18 cellular contexts compared by ENCODE assay signal in the genomic region with DNA sequence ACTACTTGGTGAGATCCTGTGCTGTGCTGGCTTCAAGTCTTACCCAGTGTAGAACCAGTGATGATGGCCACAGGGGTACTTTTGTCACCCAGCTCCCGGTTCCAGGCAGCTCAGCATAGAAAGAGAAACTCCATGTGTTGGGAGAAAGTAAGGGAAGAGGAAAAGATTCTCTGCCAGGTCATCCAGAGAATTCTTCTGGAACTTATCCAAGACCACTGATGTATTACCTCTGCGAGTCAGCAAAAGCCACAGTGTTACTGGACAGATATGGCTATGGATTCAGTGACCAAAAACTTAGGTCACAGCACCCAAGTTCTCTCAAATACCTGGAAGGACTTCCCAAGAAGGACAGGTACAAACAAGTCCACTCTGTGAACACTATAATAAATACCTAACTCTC.
DNase-seq lines count a peak whose midpoint lies in the region.
"Had no signal": no experiment of that assay in that cellular context is flagged by ENCODE, and none has a peak within 500 bp of the region (broad histone marks: within the 10 kb centered on the region; RNA-seq: fewer than 3 reads in every experiment).

No MANE protein-coding gene starts in this region.

- peak; percentile 20 for DNase-seq in ELR (ENCODE audit: low read depth)
- peak; percentile 10 for DNase-seq in amniotic epithelial cell (ENCODE audit: low read depth)
- peak; percentile 64 for DNase-seq in glomerular visceral epithelial cell (ENCODE audit: extremely low spot score)
- DNase-seq in renal cortical epithelial cell (ENCODE audit: low read depth) = peak; percentile 77
- no peak for DNase-seq in NCI-H1436 (lab: John Stamatoyannopoulos, UW)
- DNase-seq in HT-29 (ENCODE audit: low spot score) = no peak
- no peak for DNase-seq in inferior parietal cortex (ENCODE audit: extremely low spot score)
- no peak for DNase-seq in retina
- DNase-seq: C1 segment of cervical spinal cord; CD4-positive, alpha-beta T cell; DMS153; DMS79 treated with DMSO at 0.1 percent for 48 hours; EL; GDM1; HCEC 1CT; HFFc6; IMR-90; KBM-7 had no signal

Comparison
In these comparisons a context has a peak if more than half of its experiments do, and no peak if none do; other contexts are left out.
1. DNase-seq: peak in ELR (single experiment), amniotic epithelial cell (single experiment), glomerular visceral epithelial cell (single experiment) and renal cortical epithelial cell (single experiment); none in NCI-H1436 (single experiment), HT-29 (single experiment), inferior parietal cortex (single experiment) and retina (single experiment).